ENCODE assay signal across 34 cellular contexts in genomic region chr2:68889021-68889420, GRCh38. TPM values are rescaled to one million over a fixed set of nuclear protein-coding genes. Genes with fewer than 3 reads are reported as not detected.
"Had no signal": no experiment of that assay in that cellular context is flagged by ENCODE, and none has a peak within 500 bp of the region (broad histone marks: within the 10 kb centered on the region; RNA-seq: fewer than 3 reads in every experiment).

No MANE protein-coding gene starts in this region.

- H3K36me3 Mint-ChIP-seq: activated CD4-positive, alpha-beta memory T cell treated with anti-CD3 and anti-CD28 coated beads for 36 hours; activated naive CD4-positive, alpha-beta T cell treated with anti-CD3 and anti-CD28 coated beads, Interleukin-2, amount 10 ng/mL, durations not matched to agents 7 days and 5 days; activated naive CD4-positive, alpha-beta T cell treated with anti-CD3 and anti-CD28 coated beads, Interleukin-2, amount 50 U/mL, for 72 hours; activated naive CD8-positive, alpha-beta T cell treated with anti-CD3 and anti-CD28 coated beads, Interleukin-2, amount 10 ng/mL, durations not matched to agents 7 days and 5 days; brain had no signal

- H3K27ac Mint-ChIP-seq: activated CD4-positive, alpha-beta memory T cell treated with anti-CD3 and anti-CD28 coated beads for 36 hours; activated CD4-positive, alpha-beta T cell treated with anti-CD3 and anti-CD28 coated beads for 36 hours; activated CD4-positive, alpha-beta T cell treated with anti-CD3 and anti-CD28 coated beads, Interleukin-2, amount 10 ng/mL, durations not matched to agents 24 days and 14 days; activated CD8-positive, alpha-beta memory T cell treated with anti-CD3 and anti-CD28 coated beads, Interleukin-2, amount 10 ng/mL, durations not matched to agents 7 days and 5 days; activated CD8-positive, alpha-beta T cell treated with anti-CD3 and anti-CD28 coated beads, Interleukin-2, amount 10 ng/mL, durations not matched to agents 7 days and 5 days; activated naive CD4-positive, alpha-beta T cell treated with anti-CD3 and anti-CD28 coated beads, Interleukin-2, amount 10 ng/mL, durations not matched to agents 7 days and 5 days; activated naive CD4-positive, alpha-beta T cell treated with anti-CD3 and anti-CD28 coated beads, Interleukin-2, amount 50 U/mL, for 72 hours; activated naive CD8-positive, alpha-beta T cell treated with anti-CD3 and anti-CD28 coated beads, Interleukin-2, amount 10 ng/mL, durations not matched to agents 7 days and 5 days; activated T-cell treated with anti-CD3 and anti-CD28 coated beads, Interleukin-2, amount 50 U/mL, for 72 hours; brain had no signal

- H3K36me3 ChIP-seq: ascending aorta, breast epithelium, cardiac muscle cell, colonic mucosa, esophagus squamous epithelium, gastroesophageal sphincter had no signal

- H3K4me3 ChIP-seq: ascending aorta, breast epithelium, cardiac muscle cell, colonic mucosa, esophagus squamous epithelium, gastroesophageal sphincter had no signal

- ATAC-seq: activated CD4-positive, alpha-beta T cell treated with anti-CD3 and anti-CD28 coated beads for 36 hours; activated CD8-positive, alpha-beta memory T cell treated with anti-CD3 and anti-CD28 coated beads, Interleukin-2, amount 10 ng/mL, durations not matched to agents 7 days and 5 days; activated CD8-positive, alpha-beta T cell treated with anti-CD3 and anti-CD28 coated beads, Interleukin-2, amount 10 ng/mL, durations not matched to agents 7 days and 5 days; activated naive CD4-positive, alpha-beta T cell treated with anti-CD3 and anti-CD28 coated beads, Interleukin-2, amount 50 U/mL, for 72 hours; activated T-cell treated with anti-CD3 and anti-CD28 coated beads, Interleukin-2, amount 50 U/mL, for 72 hours; gastroesophageal sphincter had no signal

- H3K27me3 ChIP-seq: ascending aorta, breast epithelium, cardiac muscle cell, colonic mucosa, esophagus squamous epithelium, gastroesophageal sphincter had no signal

- H3K9me3 ChIP-seq: ascending aorta, breast epithelium, colonic mucosa, esophagus squamous epithelium, gastroesophageal sphincter had no signal

- H3K4me1 ChIP-seq: ascending aorta, breast epithelium, colonic mucosa, esophagus squamous epithelium, gastroesophageal sphincter had no signal

- H3K9me3 Mint-ChIP-seq: activated CD4-positive, alpha-beta memory T cell treated with anti-CD3 and anti-CD28 coated beads for 36 hours; activated CD4-positive, alpha-beta T cell treated with anti-CD3 and anti-CD28 coated beads, Interleukin-2, amount 10 ng/mL, durations not matched to agents 24 days and 14 days; activated naive CD4-positive, alpha-beta T cell treated with anti-CD3 and anti-CD28 coated beads, Interleukin-2, amount 10 ng/mL, durations not matched to agents 7 days and 5 days; activated naive CD4-positive, alpha-beta T cell treated with anti-CD3 and anti-CD28 coated beads, Interleukin-2, amount 50 U/mL, for 72 hours; activated naive CD8-positive, alpha-beta T cell treated with anti-CD3 and anti-CD28 coated beads, Interleukin-2, amount 10 ng/mL, durations not matched to agents 7 days and 5 days; activated T-cell treated with anti-CD3 and anti-CD28 coated beads, Interleukin-2, amount 50 U/mL, for 72 hours; brain had no signal

- H3K27me3 Mint-ChIP-seq: activated CD4-positive, alpha-beta memory T cell treated with anti-CD3 and anti-CD28 coated beads for 36 hours; activated CD4-positive, alpha-beta T cell treated with anti-CD3 and anti-CD28 coated beads for 36 hours had no signal

- DNase-seq: activated CD4-positive, alpha-beta memory T cell treated with anti-CD3 and anti-CD28 coated beads for 36 hours; activated CD4-positive, alpha-beta T cell treated with anti-CD3 and anti-CD28 coated beads for 36 hours; activated CD4-positive, alpha-beta T cell treated with anti-CD3 and anti-CD28 coated beads, Interleukin-2, amount 10 ng/mL, durations not matched to agents 24 days and 14 days; activated CD4-positive, CD25-positive, alpha-beta regulatory T cell; activated CD4-positive, CD25-positive, alpha-beta regulatory T cell treated with anti-CD3 and anti-CD28 coated beads, Interleukin-2, amount 50 U/mL, for 72 hours; activated CD8-positive, alpha-beta memory T cell treated with anti-CD3 and anti-CD28 coated beads, Interleukin-2, amount 10 ng/mL, durations not matched to agents 7 days and 5 days; activated CD8-positive, alpha-beta memory T cell treated with anti-CD3 and anti-CD28 coated beads, Interleukin-2, amount 50 U/mL, for 4 hours; activated CD8-positive, alpha-beta T cell treated with anti-CD3 and anti-CD28 coated beads, Interleukin-2, amount 10 ng/mL, durations not matched to agents 7 days and 5 days; activated gamma-delta T cell; activated naive CD4-positive, alpha-beta T cell; activated naive CD4-positive, alpha-beta T cell treated with anti-CD3 and anti-CD28 coated beads, Interleukin-2, amount 10 ng/mL, durations not matched to agents 7 days and 5 days; activated naive CD8-positive, alpha-beta T cell treated with anti-CD3 and anti-CD28 coated beads, Interleukin-2, amount 10 ng/mL, durations not matched to agents 7 days and 5 days; activated T-cell treated with anti-CD3 and anti-CD28 coated beads, Interleukin-2, amount 50 U/mL, for 1 hour; activated T-cell treated with anti-CD3 and anti-CD28 coated beads, Interleukin-2, amount 50 U/mL, for 72 hours; central memory CD4-positive, alpha-beta T cell; cerebellar nuclear complex; colonic mucosa; effector CD8-positive, alpha-beta T cell; esophagus squamous epithelium; foreskin melanocyte; T-helper 2 cell had no signal

- H3K4me3 Mint-ChIP-seq: activated CD4-positive, alpha-beta memory T cell treated with anti-CD3 and anti-CD28 coated beads for 36 hours; activated CD4-positive, alpha-beta T cell treated with anti-CD3 and anti-CD28 coated beads for 36 hours; activated CD4-positive, alpha-beta T cell treated with anti-CD3 and anti-CD28 coated beads, Interleukin-2, amount 10 ng/mL, durations not matched to agents 24 days and 14 days; activated CD8-positive, alpha-beta memory T cell treated with anti-CD3 and anti-CD28 coated beads, Interleukin-2, amount 10 ng/mL, durations not matched to agents 7 days and 5 days; activated CD8-positive, alpha-beta T cell treated with anti-CD3 and anti-CD28 coated beads, Interleukin-2, amount 10 ng/mL, durations not matched to agents 7 days and 5 days; activated naive CD4-positive, alpha-beta T cell treated with anti-CD3 and anti-CD28 coated beads, Interleukin-2, amount 10 ng/mL, durations not matched to agents 7 days and 5 days; activated naive CD8-positive, alpha-beta T cell treated with anti-CD3 and anti-CD28 coated beads, Interleukin-2, amount 10 ng/mL, durations not matched to agents 7 days and 5 days; activated T-cell treated with anti-CD3 and anti-CD28 coated beads, Interleukin-2, amount 50 U/mL, for 72 hours; brain had no signal

- H3K27ac ChIP-seq: ascending aorta, breast epithelium, cardiac muscle cell, colonic mucosa, epithelial cell of prostate, esophagus squamous epithelium, gastroesophageal sphincter had no signal

- H3K4me1 Mint-ChIP-seq: brain had no signal

RNA-seq across cellular contexts. Expression of gene BMP10, which starts 17.8 kb away (rescaled TPM):
- total RNA-seq: activated CD4-positive, alpha-beta memory T cell treated with anti-CD3 and anti-CD28 coated beads for 36 hours; activated CD4-positive, alpha-beta T cell treated with anti-CD3 and anti-CD28 coated beads for 36 hours; activated CD4-positive, alpha-beta T cell treated with anti-CD3 and anti-CD28 coated beads, Interleukin-2, amount 10 ng/mL, durations not matched to agents 24 days and 14 days; activated CD8-positive, alpha-beta memory T cell treated with anti-CD3 and anti-CD28 coated beads for 36 hours; activated CD8-positive, alpha-beta memory T cell treated with anti-CD3 and anti-CD28 coated beads, Interleukin-2, amount 10 ng/mL, durations not matched to agents 7 days and 5 days; activated CD8-positive, alpha-beta T cell treated with anti-CD3 and anti-CD28 coated beads, Interleukin-2, amount 10 ng/mL, durations not matched to agents 7 days and 5 days; activated naive CD4-positive, alpha-beta T cell treated with anti-CD3 and anti-CD28 coated beads, Interleukin-2, amount 50 U/mL, for 72 hours; activated naive CD8-positive, alpha-beta T cell treated with anti-CD3 and anti-CD28 coated beads, Interleukin-2, amount 10 ng/mL, durations not matched to agents 7 days and 5 days; activated T-cell treated with anti-CD3 and anti-CD28 coated beads, Interleukin-2, amount 50 U/mL, for 72 hours; ascending aorta; breast epithelium; colonic mucosa; dermis microvascular lymphatic vessel endothelial cell; endothelial cell of umbilical vein; esophagus squamous epithelium; fibroblast of lung; fibroblast of villous mesenchyme; glomerular endothelial cell had no signal
